Comparison of ENCODE assay signal across 8 cellular contexts in the genomic region with DNA sequence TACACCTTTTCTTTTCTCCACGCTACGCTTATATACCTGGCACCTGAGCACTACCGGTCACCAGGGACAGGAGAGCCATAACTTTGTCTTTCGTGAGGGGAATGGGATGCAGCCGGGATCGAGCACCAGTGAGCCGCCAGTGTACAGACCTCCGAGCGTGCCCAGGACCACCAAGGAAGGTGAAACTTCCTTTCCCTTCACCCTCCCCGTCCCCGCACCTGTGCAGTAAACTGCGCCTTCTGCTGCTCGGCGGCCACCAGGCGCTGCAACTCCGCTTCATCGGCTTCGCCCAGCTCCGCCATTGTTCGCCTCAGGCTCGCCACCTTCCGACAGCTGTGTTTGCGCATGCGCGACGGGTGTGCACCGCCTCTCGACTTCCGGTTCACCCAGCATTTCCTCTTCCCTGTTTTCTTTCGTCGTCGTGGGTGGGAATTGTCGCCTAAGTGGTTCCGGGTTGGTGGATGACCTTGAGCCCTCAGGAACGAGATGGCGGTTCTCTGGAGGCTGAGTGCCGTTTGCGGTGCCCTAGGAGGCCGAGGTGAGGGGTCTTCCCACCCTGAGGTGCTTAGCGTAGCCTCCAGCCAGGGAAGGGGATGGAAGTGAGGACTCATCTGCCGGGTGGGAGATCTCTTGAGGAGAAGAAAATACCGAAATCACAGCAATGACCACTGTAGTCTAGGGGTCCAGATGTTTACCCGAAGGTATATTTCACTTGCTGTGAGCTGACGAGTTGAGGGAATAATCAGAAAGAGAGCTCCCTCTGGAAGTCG. TPM values are rescaled to one million over a fixed set of nuclear protein-coding genes. Genes with fewer than 3 reads are reported as not detected.
DNase-seq lines count a peak whose midpoint lies in the region; ATAC-seq, FAIRE-seq and TF ChIP-seq lines count a peak whose summit lies in the region.

Gene SDHD, plus strand, starts transcription at position 452 of the 770 bp plus-strand sequence. Its CDS starts 35 bp downstream, at position 487.
A gene with protein sequence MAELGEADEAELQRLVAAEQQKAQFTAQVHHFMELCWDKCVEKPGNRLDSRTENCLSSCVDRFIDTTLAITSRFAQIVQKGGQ (minus strand): TSS at position 335 of the 770 bp plus-strand sequence. CDS start 33 bp downstream, at position 302.

- intact Hi-C loops in kidney (cut with DNase I): no loop called here

- no peak for FAIRE-seq in kidney (lab: Jason Lieb, UNC)

- H3K9me3 ChIP-seq in kidney (ENCODE audit: control insufficient read depth in 1 of 2, low read length in 2 of 2): no peaks in the 10 kb centered on the region

- peak within 1 kb of the TSS; percentile 38 to 79 for H3K27ac ChIP-seq in kidney (ENCODE audit: low read depth in 2 of 2, low read length in 2 of 2)

- peak; percentile 98 for DNase-seq in Ammon's horn (ENCODE audit: low spot score)
- DNase-seq in NCI-H510A (lab: John Stamatoyannopoulos, UW): peak; percentile 87
- DNase-seq in activated CD4-positive, alpha-beta T cell treated with anti-CD3 and anti-CD28 coated beads for 1 hour: peak; percentile 93
- peak; percentile 96 for DNase-seq in cerebellum (ENCODE audit: low spot score)
- DNase-seq in kidney: peak; percentile 98
- peak; percentile 95 for DNase-seq in stimulated activated CD4-positive, alpha-beta T cell treated with anti-CD3 and anti-CD28 coated beads, Interleukin-15, amount 100 ng/mL, for 24 hours

- peak within 1 kb of the TSS; percentile 95 to 96 for H3K4me3 ChIP-seq in kidney (ENCODE audit: low read length in 2 of 2)

- H3K36me3 ChIP-seq in kidney (ENCODE audit: control insufficient read depth in 1 of 2, insufficient read depth in 2 of 2, low read length in 2 of 2): peaks cover 25 to 41% of the 10 kb centered on the region in 2 donors

- peak; percentile 26 for TF ChIP-seq CTCF in kidney (IDR thresholded peaks at IDR 0.05; ENCODE audit: borderline replicate concordance, extremely low read depth, insufficient read depth)

- peak within 1 kb of the TSS; percentile 88 to 98 for H3K9ac ChIP-seq in kidney (ENCODE audit: low read length in 2 of 2)

- H3K4me1 ChIP-seq in kidney (ENCODE audit: control insufficient read depth in 1 of 2, insufficient read depth in 1 of 2, low read depth in 1 of 2, low read length in 2 of 2): peaks cover 9 to 20% of the 10 kb centered on the region in 2 donors

- peak; percentile 89 for ATAC-seq in HG03432 (IDR thresholded peaks at IDR 0.05; ENCODE audit: unreplicated experiment)

- TF ChIP-seq POLR2A in GM19099 (IDR thresholded peaks at IDR 0.05; ENCODE audit: extremely low read depth, insufficient read length, low read depth): peak; percentile 91

RNA-seq across cellular contexts. Expression of gene SDHD, which starts in this region (rescaled TPM):
- total RNA-seq in cerebellum (53.7 TPM), kidney (111 TPM)
- 288 TPM for polyA plus RNA-seq in kidney (ENCODE audit: insufficient read depth, low read depth, low replicate concordance)

RNA-seq across cellular contexts. Expression of the second gene that starts in this region (rescaled TPM):
- total RNA-seq in cerebellum (57.9 TPM), kidney (51.3 TPM)
- 167 TPM for polyA plus RNA-seq in kidney (ENCODE audit: insufficient read depth, low read depth, low replicate concordance)

Comparison
In these comparisons a context has a peak if more than half of its experiments do, and no peak if none do; other contexts are left out.
1. Peak in every context shown above with its lines: DNase-seq, ATAC-seq, H3K4me3 ChIP-seq and H3K27ac ChIP-seq.